11 cellular contexts compared by ENCODE assay signal in genomic region chr21:44090332-44090731, GRCh38. TPM values are rescaled to one million over a fixed set of nuclear protein-coding genes. Genes with fewer than 3 reads are reported as not detected.
A peak's percentile ranks its signal among the peaks of the same experiment; 100 is the strongest.
DNase-seq lines count a peak whose midpoint lies in the region; ATAC-seq and TF ChIP-seq lines count a peak whose summit lies in the region.
"Had no signal": no experiment of that assay in that cellular context is flagged by ENCODE, and none has a peak within 500 bp of the region (broad histone marks: within the 10 kb centered on the region; RNA-seq: fewer than 3 reads in every experiment).

No MANE protein-coding gene starts in this region.

- H3K4me3 ChIP-seq in lung (no peak overlapping the region), testis (no peak overlapping the region)

- peaks cover 0 to 21% of the 10 kb centered on the region in 2 donors for H3K4me1 ChIP-seq in lung (ENCODE audit: control insufficient read depth in 2 of 2, insufficient read depth in 2 of 2, low read length in 2 of 2)
- peaks cover under 1% of the 10 kb centered on the region for H3K4me1 ChIP-seq in testis

- H3K4me3 Mint-ChIP-seq in activated CD4-positive, alpha-beta T cell treated with anti-CD3 and anti-CD28 coated beads, Interleukin-2, amount 10 ng/mL, durations not matched to agents 7 days and 5 days: no peak overlapping the region
- peak overlapping the region; percentile 65 for H3K4me3 Mint-ChIP-seq in activated T-helper 17 cell treated with anti-CD3 and anti-CD28 coated beads, Interleukin-2, amount 50 U/mL, for 72 hours

- DNase-seq in activated CD4-positive, alpha-beta T cell treated with anti-CD3 and anti-CD28 coated beads, Interleukin-2, amount 10 ng/mL, durations not matched to agents 7 days and 5 days: no peak
- DNase-seq in activated CD4-positive, alpha-beta T cell treated with anti-CD3 and anti-CD28 coated beads, Interleukin-2, amount 50 U/mL, for 48 hours: no peak
- DNase-seq in lung (ENCODE audit: low spot score) (peak; percentile 19), testis (peak; percentile 11), DMS 273 (lab: John Stamatoyannopoulos, UW; ENCODE audit: unreplicated experiment) (no peak), activated gamma-delta T cell treated with Interleukin-2 at 50 U/mL for 16 hours (no peak), ecto neural progenitor cell (ENCODE audit: low spot score) (no peak)
- DNase-seq: activated CD4-positive, CD25-positive, alpha-beta regulatory T cell treated with anti-CD3 and anti-CD28 coated beads, Interleukin-2, amount 50 U/mL, for 72 hours; NCI-H345 had no signal

- H3K27ac ChIP-seq in lung (ENCODE audit: low read depth in 1 of 2, low read length in 1 of 2) (no peak overlapping the region), testis (no peak overlapping the region)
- H3K27ac ChIP-seq: epithelial cell of prostate had no signal

- 64 to 83% methylated on average over 8 of the region's 8 CpGs for WGBS in lung, 2 donors
- WGBS in testis, 2 donors: 94 to 96% methylated on average over 8 of the region's 8 CpGs

- H3K4me1 Mint-ChIP-seq in activated CD4-positive, alpha-beta T cell treated with anti-CD3 and anti-CD28 coated beads, Interleukin-2, amount 10 ng/mL, durations not matched to agents 7 days and 5 days: peaks cover 54% of the 10 kb centered on the region
- peaks cover 34% of the 10 kb centered on the region for H3K4me1 Mint-ChIP-seq in activated T-helper 17 cell treated with anti-CD3 and anti-CD28 coated beads, Interleukin-2, amount 50 U/mL, for 72 hours

- H3K36me3 ChIP-seq in lung (ENCODE audit: control insufficient read depth in 2 of 2, insufficient read depth in 2 of 2, low read length in 2 of 2) (peaks cover 23 to 45% of the 10 kb centered on the region in 2 donors), testis (ENCODE audit: low read depth, missing control alignments) (no peaks in the 10 kb centered on the region)

- no peaks in the 10 kb centered on the region for H3K9me3 Mint-ChIP-seq in activated CD4-positive, alpha-beta T cell treated with anti-CD3 and anti-CD28 coated beads, Interleukin-2, amount 10 ng/mL, durations not matched to agents 7 days and 5 days
- no peaks in the 10 kb centered on the region for H3K9me3 Mint-ChIP-seq in activated T-helper 17 cell treated with anti-CD3 and anti-CD28 coated beads, Interleukin-2, amount 50 U/mL, for 72 hours

- H3K27me3 ChIP-seq in lung (ENCODE audit: control insufficient read depth, insufficient read depth): no peaks in the 10 kb centered on the region
- H3K27me3 ChIP-seq in testis: no peaks in the 10 kb centered on the region

- no peak for TF ChIP-seq POLR2A in testis (IDR thresholded peaks at IDR 0.05)

- H3K36me3 Mint-ChIP-seq in activated CD4-positive, alpha-beta T cell treated with anti-CD3 and anti-CD28 coated beads, Interleukin-2, amount 10 ng/mL, durations not matched to agents 7 days and 5 days (ENCODE audit: low read depth): peaks cover 71% of the 10 kb centered on the region
- H3K36me3 Mint-ChIP-seq in activated T-helper 17 cell treated with anti-CD3 and anti-CD28 coated beads, Interleukin-2, amount 50 U/mL, for 72 hours (ENCODE audit: low read depth): peaks cover 97% of the 10 kb centered on the region

- TF ChIP-seq CTCF in lung (IDR thresholded peaks at IDR 0.05; ENCODE audit: control extremely low read depth, extremely low read depth) (no peak), testis (IDR thresholded peaks at IDR 0.05) (no peak)

- H3K27me3 Mint-ChIP-seq in activated CD4-positive, alpha-beta T cell treated with anti-CD3 and anti-CD28 coated beads, Interleukin-2, amount 10 ng/mL, durations not matched to agents 7 days and 5 days: no peaks in the 10 kb centered on the region
- no peaks in the 10 kb centered on the region for H3K27me3 Mint-ChIP-seq in activated T-helper 17 cell treated with anti-CD3 and anti-CD28 coated beads, Interleukin-2, amount 50 U/mL, for 72 hours

- CTCF ChIA-PET in activated CD4-positive, alpha-beta T cell treated with anti-CD3 and anti-CD28 coated beads, Interleukin-2, amount 10 ng/mL, durations not matched to agents 7 days and 5 days (lab: Charles Lee): no interaction called here

- POLR2A ChIA-PET in activated CD4-positive, alpha-beta T cell treated with anti-CD3 and anti-CD28 coated beads, Interleukin-2, amount 10 ng/mL, durations not matched to agents 7 days and 5 days (lab: Charles Lee): no interaction called here

- H3K27ac Mint-ChIP-seq in activated CD4-positive, alpha-beta T cell treated with anti-CD3 and anti-CD28 coated beads, Interleukin-2, amount 10 ng/mL, durations not matched to agents 7 days and 5 days: peak overlapping the region; percentile 90
- peak overlapping the region; percentile 94 for H3K27ac Mint-ChIP-seq in activated T-helper 17 cell treated with anti-CD3 and anti-CD28 coated beads, Interleukin-2, amount 50 U/mL, for 72 hours

- H3K9me3 ChIP-seq in lung (ENCODE audit: control insufficient read depth in 2 of 2, insufficient read depth in 1 of 2, low read length in 1 of 2) (no peaks in the 10 kb centered on the region), testis (no peaks in the 10 kb centered on the region)

- no peak for ATAC-seq in activated T-helper 17 cell treated with anti-CD3 and anti-CD28 coated beads, Interleukin-2, amount 50 U/mL, for 72 hours (replicated peaks)
- ATAC-seq in lung (ENCODE audit: insufficient read depth, low FRiP score): no peak

- intact Hi-C loops in testis (cut with DNase I; ENCODE audit: low total_unique reads): no loop called here

RNA-seq across cellular contexts. Expression of gene PWP2, which starts 16.9 kb away (rescaled TPM):
- 10 to 100 TPM; 24.2 to 29.0 TPM for total RNA-seq in activated CD4-positive, alpha-beta T cell treated with anti-CD3 and anti-CD28 coated beads, Interleukin-2, amount 10 ng/mL, durations not matched to agents 7 days and 5 days
- 10 to 100 TPM; 40.4 to 42.0 TPM for total RNA-seq in activated T-helper 17 cell treated with anti-CD3 and anti-CD28 coated beads, Interleukin-2, amount 50 U/mL, for 72 hours
- 10 to 100 TPM; 10.3 to 20.4 TPM for total RNA-seq in lung
- polyA plus RNA-seq in lung: 1 to 10 TPM; 3.6 to 8.9 TPM
- 10 to 100 TPM in 1 of 2 donors, 1 to 10 TPM in 1; 7.8 to 23.7 TPM for total RNA-seq in testis
- 10.8 TPM for polyA plus RNA-seq in testis (ENCODE audit: insufficient read depth, low read depth, low replicate concordance)

RNA-seq across cellular contexts. Expression of gene GATD3, which starts 43.2 kb away (rescaled TPM):
- total RNA-seq in activated CD4-positive, alpha-beta T cell treated with anti-CD3 and anti-CD28 coated beads, Interleukin-2, amount 10 ng/mL, durations not matched to agents 7 days and 5 days: 10 to 100 TPM; 41.7 to 50.2 TPM
- 10 to 100 TPM; 65.6 to 77.0 TPM for total RNA-seq in activated T-helper 17 cell treated with anti-CD3 and anti-CD28 coated beads, Interleukin-2, amount 50 U/mL, for 72 hours
- total RNA-seq in lung: 10 to 100 TPM in 1 of 2 donors, 1 to 10 TPM in 1; 9.8 to 29.4 TPM
- polyA plus RNA-seq in lung: 10 to 100 TPM in 1 of 2 donors, 1 to 10 TPM in 1; 6.5 to 48.5 TPM
- total RNA-seq in testis: 10 to 100 TPM; 20.1 to 78.3 TPM
- 19.0 TPM for polyA plus RNA-seq in testis (ENCODE audit: insufficient read depth, low read depth, low replicate concordance)

Comparison
In these comparisons a context has a peak if more than half of its experiments do, and no peak if none do; other contexts are left out.
1. DNase-seq: peak in lung (single experiment) and testis (single experiment); none in activated CD4-positive, alpha-beta T cell treated with anti-CD3 and anti-CD28 coated beads, Interleukin-2, amount 10 ng/mL, durations not matched to agents 7 days and 5 days (single experiment), activated CD4-positive, alpha-beta T cell treated with anti-CD3 and anti-CD28 coated beads, Interleukin-2, amount 50 U/mL, for 48 hours (0 of 2), DMS 273 (single experiment), activated gamma-delta T cell treated with Interleukin-2 at 50 U/mL for 16 hours (single experiment) and ecto neural progenitor cell (single experiment).